In the genomic region with DNA sequence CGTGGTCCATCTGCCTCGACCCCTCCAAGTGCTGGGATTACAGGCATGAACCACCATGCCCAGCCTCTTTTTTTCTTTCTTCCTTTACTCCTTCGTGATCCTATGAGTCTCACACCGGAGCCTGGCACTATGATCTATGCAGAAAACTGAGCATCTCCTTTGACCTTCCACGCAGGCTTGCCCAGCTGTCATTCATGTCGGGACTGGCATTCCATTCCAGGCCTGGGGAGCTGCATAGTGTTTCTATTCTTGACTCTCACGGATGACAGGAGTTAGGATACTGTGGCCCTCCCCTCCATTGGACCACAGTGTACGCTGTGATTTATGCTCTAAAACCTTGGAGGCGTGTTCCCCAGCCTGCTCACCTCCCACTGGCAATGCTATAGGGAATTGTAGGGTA, we compare ENCODE assay signal across 21 cellular contexts.
DNase-seq lines count a peak whose midpoint lies in the region; ATAC-seq, FAIRE-seq and TF ChIP-seq lines count a peak whose summit lies in the region.
"Had no signal": no experiment of that assay in that cellular context is flagged by ENCODE, and none has a peak within 500 bp of the region (broad histone marks: within the 10 kb centered on the region; RNA-seq: fewer than 3 reads in every experiment).

No MANE protein-coding gene starts in this region.

- no peak overlapping the region for H2BK5ac ChIP-seq in H9 (ENCODE audit: insufficient read length, low read length)
- no peak overlapping the region for H2BK5ac ChIP-seq in H1 (ENCODE audit: low read depth, low read length)

- TF ChIP-seq EP300 in H1 (IDR thresholded peaks at IDR 0.05; ENCODE audit: borderline replicate concordance in 1 of 2, low read depth in 2 of 2, low read length in 2 of 2) (no peak), tibial nerve (IDR thresholded peaks at IDR 0.05) (no peak)

- no peak overlapping the region for H2BK20ac ChIP-seq in H9 (ENCODE audit: low read depth, low read length, poor library complexity, severe bottlenecking)
- H2BK20ac ChIP-seq in H1 (ENCODE audit: low read length): no peak overlapping the region

- CTCF ChIA-PET in H1 (lab: Charles Lee; ENCODE audit: partially characterized antibody): interaction anchor here (1.3 kb wide), 1 partner anchor 91 kb away, joined by 3 read pairs; no protein-coding TSS in a partner anchor

- no peak for ATAC-seq in GM18867 (IDR thresholded peaks at IDR 0.05; ENCODE audit: unreplicated experiment)

- H3K4me1 Mint-ChIP-seq in H9: no peaks in the 10 kb centered on the region
- H3K4me1 Mint-ChIP-seq in type B pancreatic cell (ENCODE audit: unreplicated experiment): no peaks in the 10 kb centered on the region

- no peak overlapping the region for H2BK120ac ChIP-seq in H9 (ENCODE audit: low read depth, low read length, poor library complexity, severe bottlenecking)
- no peak overlapping the region for H2BK120ac ChIP-seq in H1 (replicated peaks; ENCODE audit: low read depth, low read length)

- H2BK15ac ChIP-seq in H9 (ENCODE audit: low read depth, low read length) (no peak overlapping the region), H1 (ENCODE audit: low read length) (no peak overlapping the region)

- no peak overlapping the region for H3K56ac ChIP-seq in H9 (ENCODE audit: insufficient read length, low read depth, low read length)
- no peak overlapping the region for H3K56ac ChIP-seq in H1 (replicated peaks; ENCODE audit: insufficient read length, low read depth, low read length)

- TF ChIP-seq CTCF in H9 (conservative IDR thresholded peaks at IDR 0.05) (no peak), H1 (IDR thresholded peaks at IDR 0.05; ENCODE audit: control extremely low read depth in 1 of 3, insufficient read depth in 1 of 3, low read depth in 1 of 3, low read length in 3 of 3) (no peak), type B pancreatic cell (conservative IDR thresholded peaks at IDR 0.05) (no peak), tibial nerve (IDR thresholded peaks at IDR 0.05) (no peak)

- H3K79me1 ChIP-seq in H9 (ENCODE audit: insufficient read depth, low read depth, low read length, poor library complexity, severe bottlenecking) (no peaks in the 10 kb centered on the region), H1 (ENCODE audit: low read depth, low read length) (no peaks in the 10 kb centered on the region)

- H4K5ac ChIP-seq in H9 (ENCODE audit: insufficient read length, low read depth, low read length) (no peak overlapping the region), H1 (ENCODE audit: insufficient read length, low read depth, low read length) (no peak overlapping the region)

- H3K4me1 ChIP-seq in H9 (ENCODE audit: insufficient read depth, low read length) (no peaks in the 10 kb centered on the region), H1 (replicated peaks in 1 of 4; ENCODE audit: control insufficient read depth in 3 of 4, insufficient read depth in 4 of 4, low read length in 3 of 4) (no peaks in the 10 kb centered on the region), tibial nerve (no peaks in the 10 kb centered on the region)

- no peak for FAIRE-seq in H1 (lab: Jason Lieb, UNC)

- H3K9me3 Mint-ChIP-seq in H9 (peaks cover 28 to 35% of the 10 kb centered on the region in 2 experiments), type B pancreatic cell (peaks cover 8% of the 10 kb centered on the region)

- H3K79me2 ChIP-seq in H9 (ENCODE audit: insufficient read depth, low read length): no peaks in the 10 kb centered on the region
- H3K79me2 ChIP-seq in H1 (ENCODE audit: control insufficient read depth in 1 of 2, insufficient read depth in 2 of 2, low read length in 2 of 2): no peaks in the 10 kb centered on the region

- DNase-seq in H9 (peak; percentile 2), H1 (ENCODE audit: low read depth in 1 of 2, low spot score in 2 of 2) (no peak), posterior vena cava (ENCODE audit: low spot score) (peak; percentile 18), type B pancreatic cell (ENCODE audit: extremely low spot score, unreplicated experiment) (peak; percentile 11), tibial nerve (ENCODE audit: low spot score in 2 of 2) (no peak), epidermal melanocyte (ENCODE audit: insufficient read length, low spot score) (no peak)
- DNase-seq: ACHN, C1 segment of cervical spinal cord, DND-41, HCEC 1CT, Kasumi-1, MG63, NCI-H1048, NCI-H1436, NCI-H1930, NCI-H226, NCI-H524, NCI-H82, OCI-M1, SHP77 had no signal

- TF ChIP-seq RAD21 in H1 (IDR thresholded peaks at IDR 0.05 in 1 of 2, conservative IDR thresholded peaks at IDR 0.05 in 1 of 2; ENCODE audit: low read depth in 2 of 2, low read length in 2 of 2): no peak

- H3K14ac ChIP-seq in H9 (ENCODE audit: insufficient read depth, low read length) (no peak overlapping the region), H1 (ENCODE audit: insufficient read length) (peak overlapping the region; percentile 61)

- no peak overlapping the region for H4K8ac ChIP-seq in H9 (replicated peaks; ENCODE audit: insufficient read length, low read depth, low read length)
- H4K8ac ChIP-seq in H1 (ENCODE audit: extremely low read depth, insufficient read depth, low read length): no peak overlapping the region

- H2AFZ ChIP-seq in H9 (ENCODE audit: low read length) (no peak overlapping the region), H1 (ENCODE audit: low read length) (no peak overlapping the region)

- no peak overlapping the region for H3K18ac ChIP-seq in H9 (ENCODE audit: insufficient read length, low read depth, low read length)
- H3K18ac ChIP-seq in H1 (ENCODE audit: extremely low read depth, low read length): no peak overlapping the region

- H3K27me3 ChIP-seq in H9 (ENCODE audit: insufficient read depth, low read length): no peaks in the 10 kb centered on the region
- H3K27me3 ChIP-seq in H1 (replicated peaks in 1 of 4; ENCODE audit: control insufficient read depth in 3 of 4, extremely low read depth in 1 of 4, insufficient read depth in 3 of 4, low read length in 3 of 4): no peaks in the 10 kb centered on the region
- H3K27me3 ChIP-seq in tibial nerve: no peaks in the 10 kb centered on the region
- H3K27me3 ChIP-seq: MG63 had no signal

- H4K91ac ChIP-seq in H9 (ENCODE audit: insufficient read length, low read depth, low read length) (no peak overlapping the region), H1 (replicated peaks; ENCODE audit: insufficient read length, low read length) (no peak overlapping the region)

- H3K4ac ChIP-seq in H9 (ENCODE audit: low read depth, low read length) (no peak overlapping the region), H1 (replicated peaks; ENCODE audit: insufficient read length, low read depth, low read length) (no peak overlapping the region)

- H3K4me3 ChIP-seq in H1 (ENCODE audit: extremely low read depth in 1 of 4, insufficient read depth in 2 of 4, low read depth in 3 of 4, low read length in 4 of 4): no peak overlapping the region
- no peak overlapping the region for H3K4me3 ChIP-seq in tibial nerve
- H3K4me3 ChIP-seq: MG63 had no signal

- H2AK5ac ChIP-seq in H9 (ENCODE audit: insufficient read length, low read length) (no peak overlapping the region), H1 (ENCODE audit: low read depth, low read length) (no peak overlapping the region)

- H3K27me3 Mint-ChIP-seq in H9 (ENCODE audit: low read depth) (peaks cover 51% of the 10 kb centered on the region), type B pancreatic cell (peaks cover 7% of the 10 kb centered on the region)

- intact Hi-C loops in posterior vena cava (cut with DNase I): no loop called here

- POLR2A ChIA-PET in H1 (lab: Charles Lee; ENCODE audit: partially characterized antibody): no interaction called here

- no peak overlapping the region for H2BK12ac ChIP-seq in H9 (ENCODE audit: insufficient read length, low read depth, low read length)
- no peak overlapping the region for H2BK12ac ChIP-seq in H1 (ENCODE audit: low read depth, low read length)

- no peaks in the 10 kb centered on the region for H3K36me3 ChIP-seq in H1 (ENCODE audit: control insufficient read depth in 2 of 4, insufficient read depth in 4 of 4, low read length in 3 of 4)
- H3K36me3 ChIP-seq in tibial nerve: no peaks in the 10 kb centered on the region
- H3K36me3 ChIP-seq: MG63 had no signal

- no peak overlapping the region for H3K27ac ChIP-seq in H9 (ENCODE audit: insufficient read length, low read depth, low read length)
- no peak overlapping the region for H3K27ac ChIP-seq in H1 (ENCODE audit: low read depth, low read length)
- no peak overlapping the region for H3K27ac ChIP-seq in tibial nerve

- no peak for TF ChIP-seq POLR2A in H1 (IDR thresholded peaks at IDR 0.05; ENCODE audit: control extremely low read depth in 1 of 2, low read depth in 2 of 2, low read length in 2 of 2)
- no peak for TF ChIP-seq POLR2A in tibial nerve (IDR thresholded peaks at IDR 0.05)

- H4K20me1 ChIP-seq in H9 (ENCODE audit: control insufficient read depth, insufficient read depth, insufficient read length) (no peaks in the 10 kb centered on the region), H1 (replicated peaks in 1 of 2; ENCODE audit: control insufficient read depth in 1 of 2, insufficient read depth in 2 of 2, low read length in 2 of 2) (no peaks in the 10 kb centered on the region)

- peaks cover 18% of the 10 kb centered on the region for H3K9me3 ChIP-seq in H9 (ENCODE audit: control insufficient read depth, low read depth, low read length)
- peaks cover 3 to 14% of the 10 kb centered on the region in 2 experiments; a peak in 2 of 4 replicates for H3K9me3 ChIP-seq in H1 (ENCODE audit: insufficient read depth in 2 of 2, low read depth in 1 of 2, low read length in 1 of 2)
- peaks cover 0 to 17% (median 0%) of the 10 kb centered on the region in 4 donors for H3K9me3 ChIP-seq in tibial nerve
- H3K9me3 ChIP-seq: MG63 had no signal

- H3K36me3 Mint-ChIP-seq in H9 (ENCODE audit: insufficient read depth in 1 of 3, low read depth in 3 of 3): peaks cover 6 to 16% (median 6%) of the 10 kb centered on the region in 3 experiments
- H3K36me3 Mint-ChIP-seq in type B pancreatic cell: no peaks in the 10 kb centered on the region

- H3K9ac ChIP-seq in H9 (ENCODE audit: extremely low read depth, insufficient read length, low read length) (no peak overlapping the region), H1 (replicated peaks in 1 of 4; ENCODE audit: extremely low read depth in 1 of 4, low read depth in 3 of 4, low read length in 3 of 4) (no peak overlapping the region)

- no peaks in the 10 kb centered on the region for H3K23me2 ChIP-seq in H9 (ENCODE audit: insufficient read length, low read depth, low read length, poor library complexity, severe bottlenecking)
- H3K23me2 ChIP-seq in H1 (ENCODE audit: low read depth, low read length): no peaks in the 10 kb centered on the region

- H3K4me2 ChIP-seq in H9 (ENCODE audit: insufficient read depth, insufficient read length, low read length): no peak overlapping the region
- H3K4me2 ChIP-seq in H1 (ENCODE audit: insufficient read depth in 1 of 2, low read depth in 2 of 2, low read length in 2 of 2): no peak overlapping the region

- no peak overlapping the region for H3K4me3 Mint-ChIP-seq in H9
- no peak overlapping the region for H3K4me3 Mint-ChIP-seq in type B pancreatic cell

- H3T11ph ChIP-seq in H9 (ENCODE audit: low read length): no peak overlapping the region

- no peak overlapping the region for H3K23ac ChIP-seq in H9 (ENCODE audit: insufficient read length, low read depth, low read length)
- H3K23ac ChIP-seq in H1 (ENCODE audit: insufficient read length): no peak overlapping the region

- WGBS in H9 (ENCODE audit: extremely low coverage, insufficient read length, low lambda C conversion rate): no CpG with 5 or more reads among the region's 9 CpGs
- 92% methylated on average over 8 of the region's 9 CpGs; no CpG with 5 or more reads in 1 of the 2 experiments for WGBS in H1 (ENCODE audit: extremely low coverage in 1 of 2, insufficient coverage in 1 of 2, insufficient read length in 1 of 2, insufficient replicate concordance in 2 of 2, low coverage in 1 of 2, low lambda C conversion rate in 2 of 2, missing lambda C conversion rate in 1 of 2), 2 experiments
- 78 to 85% methylated on average over 9 of the region's 9 CpGs for WGBS in tibial nerve, 2 donors

- H3K27ac Mint-ChIP-seq in H9 (no peak overlapping the region), type B pancreatic cell (no peak overlapping the region)

Comparison
In these comparisons a context has a peak if more than half of its experiments do, and no peak if none do; other contexts are left out.
1. DNase-seq: peak in H9 (single experiment), posterior vena cava (single experiment) and type B pancreatic cell (single experiment); none in H1 (0 of 2), tibial nerve (0 of 2) and epidermal melanocyte (single experiment).